Comparison of ENCODE assay signal across 13 cellular contexts in the genomic region with DNA sequence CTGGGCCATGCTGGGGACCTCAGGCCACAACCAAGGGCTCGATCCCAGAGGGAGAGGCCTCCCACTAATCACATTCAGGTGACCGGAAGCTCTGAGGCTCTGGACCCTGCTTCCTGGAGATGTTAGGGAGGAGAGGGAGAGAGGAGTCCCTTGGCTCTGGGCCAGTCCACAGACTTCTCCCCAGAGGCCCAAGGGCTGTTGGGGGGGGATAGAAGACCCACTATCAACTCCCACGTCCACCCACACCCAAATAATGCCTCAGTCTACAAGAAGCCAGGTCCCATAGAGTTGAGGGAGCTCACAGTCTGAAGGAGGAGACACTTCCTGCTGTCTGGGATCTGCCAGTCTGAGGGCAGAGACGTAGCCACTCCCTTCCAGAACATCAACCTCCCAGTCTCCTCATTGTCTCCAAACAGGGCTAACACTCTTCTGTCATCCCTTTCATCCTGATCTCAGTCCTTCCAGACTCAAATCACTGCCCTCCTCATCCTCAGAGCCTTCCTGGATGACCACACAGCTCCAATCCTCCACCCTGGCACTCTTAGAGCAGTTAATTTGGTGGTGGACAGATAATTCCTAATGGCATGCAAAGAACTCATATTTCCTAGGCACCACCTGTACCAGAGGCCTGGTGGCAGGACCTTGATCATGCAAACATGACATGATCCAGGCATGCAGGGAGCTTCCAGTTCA.
DNase-seq lines count a peak whose midpoint lies in the region; ATAC-seq and TF ChIP-seq lines count a peak whose summit lies in the region.
"Had no signal": no experiment of that assay in that cellular context is flagged by ENCODE, and none has a peak within 500 bp of the region (broad histone marks: within the 10 kb centered on the region; RNA-seq: fewer than 3 reads in every experiment).

No MANE protein-coding gene starts in this region.

- H3K27ac ChIP-seq in heart left ventricle (peak overlapping the region in 10 of 12 donors; percentile 1 to 93 (median 79)), mesenchymal stem cell (ENCODE audit: low read length, poor library complexity, severe bottlenecking) (no peak overlapping the region), upper lobe of left lung (peak overlapping the region in 3 of 4 donors; percentile 86 to 95 (median 86))

- H3K79me1 ChIP-seq in mesenchymal stem cell (replicated peaks; ENCODE audit: low read length, poor library complexity, severe bottlenecking), result no peaks in the 10 kb centered on the region

- H3K4me1 ChIP-seq in heart left ventricle (peaks cover 7 to 87% (median 58%) of the 10 kb centered on the region in 12 donors), mesenchymal stem cell (ENCODE audit: control insufficient read depth, insufficient read depth, low read depth, low read length) (peaks cover 56% of the 10 kb centered on the region), upper lobe of left lung (peaks cover 25 to 37% (median 33%) of the 10 kb centered on the region in 4 donors)

- CTCF ChIA-PET in HEK293T (lab: Yijun Ruan, JAX), result no interaction called here

- peak overlapping the region; percentile 65 for H2AK5ac ChIP-seq in mesenchymal stem cell (ENCODE audit: low read length, severe bottlenecking)

- H3K27me3 Mint-ChIP-seq in chondrocyte (ENCODE audit: low read depth), result no peaks in the 10 kb centered on the region
- H3K27me3 Mint-ChIP-seq: activated CD4-positive, alpha-beta memory T cell treated with anti-CD3 and anti-CD28 coated beads, Interleukin-2, amount 10 ng/mL, durations not matched to agents 7 days and 5 days had no signal

- H3K14ac ChIP-seq in mesenchymal stem cell (ENCODE audit: low read length in 2 of 2), result peak overlapping the region in 1 of 2 experiments; percentile 66

- DNase-seq in heart left ventricle (peak in 1 of 5 donors; percentile 39), left ventricle myocardium superior (no peak), chondrocyte (ENCODE audit: low spot score) (no peak), mesenchymal stem cell (no peak), upper lobe of left lung (no peak), omental fat pad (ENCODE audit: low spot score) (no peak), NCI-H510A (lab: John Stamatoyannopoulos, UW) (no peak), HEK293T (ENCODE audit: extremely low spot score) (no peak)
- DNase-seq: activated CD4-positive, alpha-beta memory T cell treated with anti-CD3 and anti-CD28 coated beads, Interleukin-2, amount 10 ng/mL, durations not matched to agents 7 days and 5 days; activated naive CD4-positive, alpha-beta T cell treated with Interleukin-2 at 50 U/mL for 16 hours; NCI-H1436; NCI-H774; small intestine had no signal

- peak overlapping the region; percentile 98 for H2BK15ac ChIP-seq in mesenchymal stem cell (ENCODE audit: low read depth, poor library complexity, severe bottlenecking)

- intact Hi-C loops in heart left ventricle (cut with DNase I) (no loop called here), left ventricle myocardium superior (cut with micrococcal nuclease) (no loop called here)

- no peak for TF ChIP-seq CTCF in heart left ventricle (IDR thresholded peaks at IDR 0.05)
- no peak for TF ChIP-seq CTCF in chondrocyte (IDR thresholded peaks at IDR 0.05)
- TF ChIP-seq CTCF in upper lobe of left lung (IDR thresholded peaks at IDR 0.05), result no peak
- TF ChIP-seq CTCF in omental fat pad (IDR thresholded peaks at IDR 0.05), result no peak

- H2BK5ac ChIP-seq in mesenchymal stem cell (ENCODE audit: low read depth, low read length, poor library complexity, severe bottlenecking), result no peak overlapping the region

- H2BK120ac ChIP-seq in mesenchymal stem cell (ENCODE audit: low read depth, low read length), result peak overlapping the region; percentile 43

- H3K27ac Mint-ChIP-seq in chondrocyte (ENCODE audit: unreplicated experiment), result peak overlapping the region; percentile 92
- H3K27ac Mint-ChIP-seq: activated CD4-positive, alpha-beta memory T cell treated with anti-CD3 and anti-CD28 coated beads, Interleukin-2, amount 10 ng/mL, durations not matched to agents 7 days and 5 days had no signal

- peaks cover 59% of the 10 kb centered on the region for H3K4me1 Mint-ChIP-seq in chondrocyte (ENCODE audit: low read depth)

- POLR2A ChIA-PET in HEK293T (lab: Yijun Ruan, JAX), result interaction anchor here (1.0 to 1.8 kb wide), 2 partner anchors 67 to 287 kb away, joined by 3 to 5 read pairs; no protein-coding TSS in a partner anchor

- peak overlapping the region; percentile 25 to 93 for H3K18ac ChIP-seq in mesenchymal stem cell (ENCODE audit: low read depth in 1 of 2, low read length in 2 of 2)

- peak overlapping the region; percentile 71 to 97 for H2BK12ac ChIP-seq in mesenchymal stem cell (ENCODE audit: low read length in 2 of 2)

- H3K23ac ChIP-seq in mesenchymal stem cell (ENCODE audit: low read length in 2 of 2), result no peak overlapping the region

- H3K4me3 ChIP-seq in heart left ventricle (no peak overlapping the region), mesenchymal stem cell (ENCODE audit: insufficient read depth in 1 of 2, low read depth in 1 of 2, low read length in 2 of 2) (no peak overlapping the region), upper lobe of left lung (no peak overlapping the region)

- H3K27me3 ChIP-seq in heart left ventricle (no peaks in the 10 kb centered on the region), mesenchymal stem cell (ENCODE audit: control insufficient read depth in 1 of 2, insufficient read depth in 1 of 2, low read length in 2 of 2) (no peaks in the 10 kb centered on the region), upper lobe of left lung (no peaks in the 10 kb centered on the region)

- H3K4ac ChIP-seq in mesenchymal stem cell (ENCODE audit: low read depth in 1 of 2, low read length in 2 of 2), result peak overlapping the region; percentile 52 to 77

- no peak overlapping the region for H3K4me2 ChIP-seq in mesenchymal stem cell (ENCODE audit: low read length, poor library complexity, severe bottlenecking)

- H3K36me3 ChIP-seq in heart left ventricle, result no peaks in the 10 kb centered on the region
- H3K36me3 ChIP-seq in mesenchymal stem cell (ENCODE audit: control insufficient read depth in 1 of 2, insufficient read depth in 2 of 2, low read depth in 1 of 2, low read length in 2 of 2), result no peaks in the 10 kb centered on the region
- no peaks in the 10 kb centered on the region for H3K36me3 ChIP-seq in upper lobe of left lung

- no peak overlapping the region for H2AFZ ChIP-seq in mesenchymal stem cell (ENCODE audit: low read depth, low read length)

- H4K91ac ChIP-seq in mesenchymal stem cell (ENCODE audit: low read length), result peak overlapping the region; percentile 89

- no peak for TF ChIP-seq POLR2A in heart left ventricle (IDR thresholded peaks at IDR 0.05)
- TF ChIP-seq POLR2A in upper lobe of left lung (IDR thresholded peaks at IDR 0.05), result peak in 1 of 4 donors; percentile 18

- peak overlapping the region; percentile 33 for H4K8ac ChIP-seq in mesenchymal stem cell (ENCODE audit: low read length)

- TF ChIP-seq EP300 in upper lobe of left lung (IDR thresholded peaks at IDR 0.05), result no peak

- H3K9me3 ChIP-seq in heart left ventricle (peaks cover 0 to 5% (median 0%) of the 10 kb centered on the region in 12 donors), mesenchymal stem cell (ENCODE audit: control insufficient read depth, low read length) (no peaks in the 10 kb centered on the region), upper lobe of left lung (no peaks in the 10 kb centered on the region)

- 44 to 59% (median 52%) methylated on average over 4 of the region's 4 CpGs for WGBS in heart left ventricle, 4 donors
- 57% methylated on average over 3 of the region's 4 CpGs for WGBS in mesenchymal stem cell
- WGBS in upper lobe of left lung, 2 donors, result 55 to 66% methylated on average over 2 to 4 of the region's 4 CpGs

- ATAC-seq in heart left ventricle (no peak), left ventricle myocardium superior (no peak), upper lobe of left lung (ENCODE audit: low FRiP score in 2 of 2) (no peak), omental fat pad (ENCODE audit: low FRiP score) (no peak)

- peak overlapping the region; percentile 44 for H3K9ac ChIP-seq in mesenchymal stem cell (ENCODE audit: low read length)

- peaks cover 2% of the 10 kb centered on the region for H3K36me3 Mint-ChIP-seq in chondrocyte (ENCODE audit: low read depth)

- H3K9me3 Mint-ChIP-seq in chondrocyte (ENCODE audit: low read depth), result peaks cover 5% of the 10 kb centered on the region
- H3K9me3 Mint-ChIP-seq: activated CD4-positive, alpha-beta memory T cell treated with anti-CD3 and anti-CD28 coated beads, Interleukin-2, amount 10 ng/mL, durations not matched to agents 7 days and 5 days had no signal

- H3K4me3 Mint-ChIP-seq in chondrocyte (ENCODE audit: unreplicated experiment), result no peak overlapping the region
- H3K4me3 Mint-ChIP-seq: activated CD4-positive, alpha-beta memory T cell treated with anti-CD3 and anti-CD28 coated beads, Interleukin-2, amount 10 ng/mL, durations not matched to agents 7 days and 5 days had no signal

TF ChIP-seq in HEK293T, 16 proteins besides CTCF, POLR2A, EP300 and RAD21:
- TF ChIP-seq ELF4 (IDR thresholded peaks at IDR 0.05), result no peak
- TF ChIP-seq BHLHE40 (IDR thresholded peaks at IDR 0.05; ENCODE audit: borderline replicate concordance), result no peak
- no peak for TF ChIP-seq ARNT (IDR thresholded peaks at IDR 0.05)
- no peak for TF ChIP-seq HDGF (IDR thresholded peaks at IDR 0.05; ENCODE audit: borderline replicate concordance)
- TF ChIP-seq L3MBTL2 (conservative IDR thresholded peaks at IDR 0.05), result no peak
- no peak for TF ChIP-seq SP1 (IDR thresholded peaks at IDR 0.05)
- no peak for TF ChIP-seq FOXK2 (IDR thresholded peaks at IDR 0.05)
- no peak for TF ChIP-seq CTBP1 (IDR thresholded peaks at IDR 0.05; ENCODE audit: borderline replicate concordance)
- no peak for TF ChIP-seq FOXM1 (IDR thresholded peaks at IDR 0.05; ENCODE audit: borderline replicate concordance)
- TF ChIP-seq ZNF384 (IDR thresholded peaks at IDR 0.05), result no peak
- TF ChIP-seq FOXA1 (IDR thresholded peaks at IDR 0.05), result no peak
- no peak for TF ChIP-seq PKNOX1 (IDR thresholded peaks at IDR 0.05)
- no peak for TF ChIP-seq LEF1 (IDR thresholded peaks at IDR 0.05; ENCODE audit: borderline replicate concordance)
- no peak for TF ChIP-seq SUZ12 (IDR thresholded peaks at IDR 0.05)
- no peak for TF ChIP-seq NFRKB (IDR thresholded peaks at IDR 0.05)
- TF ChIP-seq TARDBP (IDR thresholded peaks at IDR 0.05), result no peak
